Comparison of ENCODE assay signal across 13 cellular contexts in the genomic region with DNA sequence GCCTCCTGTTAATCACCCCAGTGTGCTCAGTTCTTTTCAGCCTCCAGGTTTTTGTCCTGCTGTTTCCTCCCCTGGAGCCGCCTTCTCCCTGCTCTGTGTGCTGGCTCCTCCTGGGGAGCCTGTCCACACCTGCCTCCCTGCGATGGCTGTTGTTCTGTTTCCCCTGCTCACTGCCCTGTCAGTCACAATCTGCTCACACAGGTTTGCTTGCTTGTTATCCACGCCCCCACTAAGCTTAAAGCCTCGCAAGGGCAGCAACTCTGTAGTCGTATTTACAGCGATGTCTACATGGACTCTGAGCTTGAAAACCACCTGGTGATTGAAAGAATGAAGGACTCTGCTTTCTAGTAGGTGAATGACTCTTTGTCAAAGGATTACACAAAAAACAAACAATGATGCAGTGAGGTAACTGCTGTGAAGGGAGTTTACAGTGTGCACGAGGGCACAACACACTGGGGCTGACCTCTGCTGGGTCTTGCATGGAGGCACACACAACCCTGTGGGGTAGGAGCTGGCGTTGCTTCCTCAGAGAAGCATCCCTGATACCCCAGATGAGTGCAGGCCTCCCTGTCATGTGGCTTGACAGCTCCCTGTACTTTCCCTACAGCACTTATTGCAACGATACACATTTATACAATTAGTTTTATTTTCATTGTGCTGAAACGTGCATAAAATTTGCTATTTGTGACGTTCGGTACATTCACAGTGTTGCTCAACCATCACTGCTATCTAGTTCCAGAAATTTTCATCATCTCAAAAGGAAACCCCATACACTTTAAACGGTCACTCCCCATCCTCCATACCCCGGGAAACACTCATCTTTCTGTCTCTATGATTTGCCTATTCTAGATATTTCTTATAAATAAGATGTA. TPM values are rescaled to one million over a fixed set of nuclear protein-coding genes. Genes with fewer than 3 reads are reported as not detected.
DNase-seq lines count a peak whose midpoint lies in the region; ATAC-seq and TF ChIP-seq lines count a peak whose summit lies in the region.
"Had no signal": no experiment of that assay in that cellular context is flagged by ENCODE, and none has a peak within 500 bp of the region (broad histone marks: within the 10 kb centered on the region; RNA-seq: fewer than 3 reads in every experiment).

No MANE protein-coding gene starts in this region.

- no TSS peak for BruUV-seq in Caco-2 (replicated peaks; lab: Mats Ljungman, UMichigan)

- no peaks in the 10 kb centered on the region for H3K27me3 ChIP-seq in Caco-2 (replicated peaks; ENCODE audit: control insufficient read depth, insufficient read depth, low read length)

- H3K4me1 Mint-ChIP-seq in Caco-2 (ENCODE audit: low read depth, unreplicated experiment) = peaks cover 7% of the 10 kb centered on the region
- peaks cover 3% of the 10 kb centered on the region; the same call in 1 of the 2 replicates for H3K4me1 Mint-ChIP-seq in WTC11

- H3K9me3 ChIP-seq in Caco-2 = no peaks in the 10 kb centered on the region

- H3K9me3 Mint-ChIP-seq in Caco-2 (ENCODE audit: unreplicated experiment) (peaks cover 17% of the 10 kb centered on the region), WTC11 (peaks cover 6% of the 10 kb centered on the region; the same call in 1 of the 2 replicates)

- intact Hi-C loops in Caco-2 (cut with micrococcal nuclease; ENCODE audit: unreplicated experiment) = loop anchor here (1.0 kb wide), 2 partner anchors 40 to 187 kb away; no protein-coding TSS in a partner anchor

- TF ChIP-seq CTCF in Caco-2 (IDR thresholded peaks at IDR 0.05; ENCODE audit: insufficient read depth in 1 of 2, low read depth in 1 of 2, low read length in 1 of 2, severe bottlenecking in 1 of 2, unreplicated experiment in 1 of 2) = peak in 1 of 2 experiments; percentile 29
- TF ChIP-seq CTCF in WTC11 (IDR thresholded peaks at IDR 0.05) = no peak

- H3K27me3 Mint-ChIP-seq in Caco-2 (ENCODE audit: insufficient read depth, unreplicated experiment) (peaks cover 2% of the 10 kb centered on the region), WTC11 (ENCODE audit: low read depth) (peaks cover 65% of the 10 kb centered on the region)

- H3K36me3 Mint-ChIP-seq in Caco-2 (ENCODE audit: insufficient read depth, unreplicated experiment) = peaks cover 7% of the 10 kb centered on the region
- H3K36me3 Mint-ChIP-seq in WTC11 = no peaks in the 10 kb centered on the region

- peak; percentile 52 for ATAC-seq in WTC11
- ATAC-seq in HG03342 (IDR thresholded peaks at IDR 0.05; ENCODE audit: unreplicated experiment) = no peak
- ATAC-seq in HG02885 (IDR thresholded peaks at IDR 0.05; ENCODE audit: poor library complexity, unreplicated experiment) = no peak
- no peak for ATAC-seq in HG03520 (IDR thresholded peaks at IDR 0.05; ENCODE audit: unreplicated experiment)
- ATAC-seq in GM21515 (IDR thresholded peaks at IDR 0.05; ENCODE audit: unreplicated experiment) = no peak
- ATAC-seq: stimulated activated effector memory CD8-positive, alpha-beta T cell treated with anti-CD3 and anti-CD28 coated beads, Interleukin-12 subunit alpha, Interleukin-12 subunit beta, amount 100 ng/mL, for 72 hours had no signal

- no peaks in the 10 kb centered on the region for H3K36me3 ChIP-seq in Caco-2 (ENCODE audit: control insufficient read depth, insufficient read depth, low read length)

- H3K27ac Mint-ChIP-seq in Caco-2 (ENCODE audit: unreplicated experiment) (peak overlapping the region; percentile 71), WTC11 (no peak overlapping the region)
- H3K27ac Mint-ChIP-seq: stimulated activated effector memory CD8-positive, alpha-beta T cell treated with anti-CD3 and anti-CD28 coated beads, Interleukin-12 subunit alpha, Interleukin-12 subunit beta, amount 100 ng/mL, for 72 hours had no signal

- H3K4me3 Mint-ChIP-seq in Caco-2 (ENCODE audit: unreplicated experiment) (peak overlapping the region; percentile 47), WTC11 (no peak overlapping the region)
- H3K4me3 Mint-ChIP-seq: stimulated activated effector memory CD8-positive, alpha-beta T cell treated with anti-CD3 and anti-CD28 coated beads, Interleukin-12 subunit alpha, Interleukin-12 subunit beta, amount 100 ng/mL, for 72 hours had no signal

- no peak overlapping the region for H3K4me3 ChIP-seq in Caco-2 (ENCODE audit: low read depth, low read length)

- CTCF ChIA-PET in Caco-2 (lab: Charles Lee) = no interaction called here
- CTCF ChIA-PET in WTC11 (lab: Charles Lee) = no interaction called here

- peaks cover 10% of the 10 kb centered on the region; the same call in 1 of the 2 replicates for H3K4me1 ChIP-seq in Caco-2

- DNase-seq in Caco-2 = peak; percentile 75 to 80
- DNase-seq in HuH-7 (ENCODE audit: low spot score) = peak; percentile 85
- no peak for DNase-seq in WTC11 (ENCODE audit: low spot score)
- peak; percentile 29 for DNase-seq in iPS-NIHi7 (ENCODE audit: extremely low spot score)
- DNase-seq: activated CD8-positive, alpha-beta memory T cell treated with anti-CD3 and anti-CD28 coated beads, Interleukin-2, amount 50 U/mL, for 4 hours; NCI-H187 had no signal

- POLR2A ChIA-PET in Caco-2 (lab: Charles Lee) (interaction anchor here (0.6 kb wide), 1 partner anchor 71 kb away, joined by 5 read pairs; no protein-coding TSS in a partner anchor), WTC11 (lab: Charles Lee) (no interaction called here)

TF ChIP-seq in WTC11, 78 proteins besides CTCF, POLR2A, EP300 and RAD21:
- TF ChIP-seq, protein P1, sequence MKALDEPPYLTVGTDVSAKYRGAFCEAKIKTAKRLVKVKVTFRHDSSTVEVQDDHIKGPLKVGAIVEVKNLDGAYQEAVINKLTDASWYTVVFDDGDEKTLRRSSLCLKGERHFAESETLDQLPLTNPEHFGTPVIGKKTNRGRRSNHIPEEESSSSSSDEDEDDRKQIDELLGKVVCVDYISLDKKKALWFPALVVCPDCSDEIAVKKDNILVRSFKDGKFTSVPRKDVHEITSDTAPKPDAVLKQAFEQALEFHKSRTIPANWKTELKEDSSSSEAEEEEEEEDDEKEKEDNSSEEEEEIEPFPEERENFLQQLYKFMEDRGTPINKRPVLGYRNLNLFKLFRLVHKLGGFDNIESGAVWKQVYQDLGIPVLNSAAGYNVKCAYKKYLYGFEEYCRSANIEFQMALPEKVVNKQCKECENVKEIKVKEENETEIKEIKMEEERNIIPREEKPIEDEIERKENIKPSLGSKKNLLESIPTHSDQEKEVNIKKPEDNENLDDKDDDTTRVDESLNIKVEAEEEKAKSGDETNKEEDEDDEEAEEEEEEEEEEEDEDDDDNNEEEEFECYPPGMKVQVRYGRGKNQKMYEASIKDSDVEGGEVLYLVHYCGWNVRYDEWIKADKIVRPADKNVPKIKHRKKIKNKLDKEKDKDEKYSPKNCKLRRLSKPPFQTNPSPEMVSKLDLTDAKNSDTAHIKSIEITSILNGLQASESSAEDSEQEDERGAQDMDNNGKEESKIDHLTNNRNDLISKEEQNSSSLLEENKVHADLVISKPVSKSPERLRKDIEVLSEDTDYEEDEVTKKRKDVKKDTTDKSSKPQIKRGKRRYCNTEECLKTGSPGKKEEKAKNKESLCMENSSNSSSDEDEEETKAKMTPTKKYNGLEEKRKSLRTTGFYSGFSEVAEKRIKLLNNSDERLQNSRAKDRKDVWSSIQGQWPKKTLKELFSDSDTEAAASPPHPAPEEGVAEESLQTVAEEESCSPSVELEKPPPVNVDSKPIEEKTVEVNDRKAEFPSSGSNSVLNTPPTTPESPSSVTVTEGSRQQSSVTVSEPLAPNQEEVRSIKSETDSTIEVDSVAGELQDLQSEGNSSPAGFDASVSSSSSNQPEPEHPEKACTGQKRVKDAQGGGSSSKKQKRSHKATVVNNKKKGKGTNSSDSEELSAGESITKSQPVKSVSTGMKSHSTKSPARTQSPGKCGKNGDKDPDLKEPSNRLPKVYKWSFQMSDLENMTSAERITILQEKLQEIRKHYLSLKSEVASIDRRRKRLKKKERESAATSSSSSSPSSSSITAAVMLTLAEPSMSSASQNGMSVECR (CRISPR knock-in tag; IDR thresholded peaks at IDR 0.05; ENCODE audit: borderline replicate concordance) = no peak
- TF ChIP-seq, protein P2, sequence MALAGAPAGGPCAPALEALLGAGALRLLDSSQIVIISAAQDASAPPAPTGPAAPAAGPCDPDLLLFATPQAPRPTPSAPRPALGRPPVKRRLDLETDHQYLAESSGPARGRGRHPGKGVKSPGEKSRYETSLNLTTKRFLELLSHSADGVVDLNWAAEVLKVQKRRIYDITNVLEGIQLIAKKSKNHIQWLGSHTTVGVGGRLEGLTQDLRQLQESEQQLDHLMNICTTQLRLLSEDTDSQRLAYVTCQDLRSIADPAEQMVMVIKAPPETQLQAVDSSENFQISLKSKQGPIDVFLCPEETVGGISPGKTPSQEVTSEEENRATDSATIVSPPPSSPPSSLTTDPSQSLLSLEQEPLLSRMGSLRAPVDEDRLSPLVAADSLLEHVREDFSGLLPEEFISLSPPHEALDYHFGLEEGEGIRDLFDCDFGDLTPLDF (CRISPR knock-in tag; IDR thresholded peaks at IDR 0.05) = no peak
- TF ChIP-seq GTF2I (CRISPR knock-in tag; conservative IDR thresholded peaks at IDR 0.05) = no peak
- TF ChIP-seq GABPB1 (CRISPR knock-in tag; IDR thresholded peaks at IDR 0.05) = peak; percentile 93
- peak; percentile 75 for TF ChIP-seq ZNF423 (CRISPR knock-in tag; IDR thresholded peaks at IDR 0.05)

RNA-seq across cellular contexts. Expression of a gene that starts 39.7 kb away (rescaled TPM):
- total RNA-seq in Caco-2 (2022) (not detected in 2 replicates), WTC11 (2021) (not detected in 3 replicates)
- total RNA-seq: cerebellum, mucosa of gallbladder had no signal
